15 cellular contexts compared by ENCODE assay signal in genomic region chr4:56870927-56871326, GRCh38. TPM values are rescaled to one million over a fixed set of nuclear protein-coding genes. Genes with fewer than 3 reads are reported as not detected.
DNase-seq lines count a peak whose midpoint lies in the region; ATAC-seq and TF ChIP-seq lines count a peak whose summit lies in the region.
"Had no signal": no experiment of that assay in that cellular context is flagged by ENCODE, and none has a peak within 500 bp of the region (broad histone marks: within the 10 kb centered on the region; RNA-seq: fewer than 3 reads in every experiment).

No MANE protein-coding gene starts in this region.

- no peaks in the 10 kb centered on the region for H3K79me2 ChIP-seq in GM23248 (ENCODE audit: insufficient read depth)

- H3K9ac ChIP-seq in GM23248 = no peak overlapping the region

- no peaks in the 10 kb centered on the region for H3K9me3 ChIP-seq in AG04450 (ENCODE audit: control insufficient read depth, insufficient read depth, low read length)
- H3K9me3 ChIP-seq in GM23248 (ENCODE audit: low read depth) = no peaks in the 10 kb centered on the region
- H3K9me3 ChIP-seq: adrenal gland, right lobe of liver had no signal

- peak; percentile 26 for DNase-seq in AG04450 (ENCODE audit: low read depth, low spot score)
- peak; percentile 48 for DNase-seq in GM23248
- peak; percentile 29 for DNase-seq in NCI-H748 treated with DMSO at 0.1 percent for 48 hours (lab: John Stamatoyannopoulos, UW)
- DNase-seq in fibroblast of the aortic adventitia (ENCODE audit: low read depth) = peak; percentile 68
- DNase-seq in OCI-M1 (lab: John Stamatoyannopoulos, UW) = no peak
- DNase-seq in coronary artery (ENCODE audit: low spot score) = no peak
- no peak for DNase-seq in midbrain (lab: John Stamatoyannopoulos, UW)
- no peak for DNase-seq in foreskin keratinocyte
- DNase-seq: activated CD8-positive, alpha-beta memory T cell treated with anti-CD3 and anti-CD28 coated beads, Interleukin-2, amount 50 U/mL, for 4 hours; adrenal gland; CD4-positive, CD25-positive, alpha-beta regulatory T cell; right lobe of liver had no signal

- H3K4me3 ChIP-seq in AG04450 (ENCODE audit: low read depth, low read length) (no peak overlapping the region), GM23248 (no peak overlapping the region), fibroblast of the aortic adventitia (ENCODE audit: low read depth, low read length) (no peak overlapping the region), coronary artery (no peak overlapping the region)
- H3K4me3 ChIP-seq: adrenal gland, right lobe of liver had no signal

- no peaks in the 10 kb centered on the region for H3K9me2 ChIP-seq in GM23248 (ENCODE audit: insufficient read depth)

- H3K27ac ChIP-seq in AG04450 (ENCODE audit: low read depth, low read length) (no peak overlapping the region), GM23248 (no peak overlapping the region), coronary artery (no peak overlapping the region), foreskin keratinocyte (no peak overlapping the region)
- H3K27ac ChIP-seq: adrenal gland, right lobe of liver had no signal

- in situ Hi-C loops in GM23248 (cut with MboI) = no loop called here

- H3K4me1 ChIP-seq in GM23248 (ENCODE audit: insufficient read depth) (no peaks in the 10 kb centered on the region), foreskin keratinocyte (no peaks in the 10 kb centered on the region)
- H3K4me1 ChIP-seq: adrenal gland, right lobe of liver had no signal

- ATAC-seq in foreskin keratinocyte = no peak
- ATAC-seq: right lobe of liver, Right ventricle myocardium inferior had no signal

- no peak overlapping the region for H3K4me2 ChIP-seq in GM23248 (ENCODE audit: unreplicated experiment)

- TF ChIP-seq CTCF in AG04450 (IDR thresholded peaks at IDR 0.05; ENCODE audit: low read depth, low read length) = no peak
- TF ChIP-seq CTCF in fibroblast of the aortic adventitia (IDR thresholded peaks at IDR 0.05; ENCODE audit: insufficient read depth, low read length) = no peak
- no peak for TF ChIP-seq CTCF in coronary artery (IDR thresholded peaks at IDR 0.05)
- TF ChIP-seq CTCF in foreskin keratinocyte (conservative IDR thresholded peaks at IDR 0.05) = no peak

- H3K27me3 ChIP-seq in AG04450 (ENCODE audit: control insufficient read depth, insufficient read depth, low read length) (no peaks in the 10 kb centered on the region), GM23248 (replicated peaks; ENCODE audit: insufficient read depth) (no peaks in the 10 kb centered on the region), foreskin keratinocyte (no peaks in the 10 kb centered on the region)
- H3K27me3 ChIP-seq: adrenal gland, right lobe of liver had no signal

- no peaks in the 10 kb centered on the region for H4K20me1 ChIP-seq in GM23248 (ENCODE audit: insufficient read depth)

- POLR2A ChIA-PET in AG04450 (lab: Yijun Ruan, JAX) = interaction anchor here (0.6 kb wide), 1 partner anchor 14 kb away, joined by 3 read pairs; no protein-coding TSS in a partner anchor

- CTCF ChIA-PET in AG04450 (lab: Charles Lee) = interaction anchor here (0.7 kb wide), 1 partner anchor 35 kb away, joined by 3 read pairs; no protein-coding TSS in a partner anchor

- no peaks in the 10 kb centered on the region for H3K36me3 ChIP-seq in GM23248 (ENCODE audit: low read depth)
- H3K36me3 ChIP-seq: adrenal gland, right lobe of liver had no signal

- peak overlapping the region; percentile 45 for H2AFZ ChIP-seq in GM23248

- 11 to 18% methylated on average over 4 of the region's 4 CpGs for WGBS in GM23248 (ENCODE audit: low coverage in 1 of 2, low lambda C conversion rate in 2 of 2, missing lambda C conversion rate in 2 of 2), 2 experiments

- H3F3A ChIP-seq in GM23248 (ENCODE audit: insufficient read depth) = 0 out of 2 replicates have a peak, but pooled peaks cover 6% of the 10 kb centered on the region

RNA-seq across cellular contexts. Expression of gene REST, which starts 36.8 kb away (rescaled TPM):
- polyA plus RNA-seq in AG04450 (2011; rRNA removed) (23.9 and 30.6 TPM in 2 replicates), GM23248 (2016; fragmentation: Nextera tagmentation; extraction: Ambion mirVana) (54.6 and 60.1 TPM in 2 replicates), foreskin keratinocyte (4.4 TPM in 2 replicates)
- polyA minus RNA-seq in AG04450 (2011; rRNA and poly(A)+ RNA removed) = 53.6 and 66.1 TPM in 2 replicates
- total RNA-seq in GM23248 (2014; rRNA removed; shearing (Covaris generic)) = 32.9 and 36.7 TPM in 2 replicates
- total RNA-seq in fibroblast of the aortic adventitia (ENCODE audit: low replicate concordance) (42.1 and 50.6 TPM in 2 replicates), foreskin keratinocyte (30.4 and 35.4 TPM in 2 replicates)

RNA-seq across cellular contexts. Expression of gene SPINK2, which starts 49.4 kb away (rescaled TPM):
- polyA plus RNA-seq in AG04450 (2011; rRNA removed) (not detected in 2 replicates), GM23248 (2016; fragmentation: Nextera tagmentation; extraction: Ambion mirVana) (not detected in 2 replicates), foreskin keratinocyte (not detected in 2 replicates)
- polyA minus RNA-seq in AG04450 (2011; rRNA and poly(A)+ RNA removed) = not detected in 2 replicates
- total RNA-seq in GM23248 (2014; rRNA removed; shearing (Covaris generic)) = not detected in 2 replicates
- total RNA-seq in fibroblast of the aortic adventitia (ENCODE audit: low replicate concordance) (not detected in 2 replicates), foreskin keratinocyte (not detected in 2 replicates)
- total RNA-seq: adrenal gland, HepG2, right lobe of liver, Right ventricle myocardium inferior, temporal lobe had no signal
- polyA plus RNA-seq: adrenal gland, HepG2 had no signal

Comparison
In these comparisons a context has a peak if more than half of its experiments do, and no peak if none do; other contexts are left out.
1. DNase-seq: peak in AG04450 (single experiment), GM23248 (single experiment), NCI-H748 treated with DMSO at 0.1 percent for 48 hours (single experiment) and fibroblast of the aortic adventitia (single experiment); none in OCI-M1 (single experiment), coronary artery (single experiment), midbrain (single experiment) and foreskin keratinocyte (0 of 2).